In the genomic region with DNA sequence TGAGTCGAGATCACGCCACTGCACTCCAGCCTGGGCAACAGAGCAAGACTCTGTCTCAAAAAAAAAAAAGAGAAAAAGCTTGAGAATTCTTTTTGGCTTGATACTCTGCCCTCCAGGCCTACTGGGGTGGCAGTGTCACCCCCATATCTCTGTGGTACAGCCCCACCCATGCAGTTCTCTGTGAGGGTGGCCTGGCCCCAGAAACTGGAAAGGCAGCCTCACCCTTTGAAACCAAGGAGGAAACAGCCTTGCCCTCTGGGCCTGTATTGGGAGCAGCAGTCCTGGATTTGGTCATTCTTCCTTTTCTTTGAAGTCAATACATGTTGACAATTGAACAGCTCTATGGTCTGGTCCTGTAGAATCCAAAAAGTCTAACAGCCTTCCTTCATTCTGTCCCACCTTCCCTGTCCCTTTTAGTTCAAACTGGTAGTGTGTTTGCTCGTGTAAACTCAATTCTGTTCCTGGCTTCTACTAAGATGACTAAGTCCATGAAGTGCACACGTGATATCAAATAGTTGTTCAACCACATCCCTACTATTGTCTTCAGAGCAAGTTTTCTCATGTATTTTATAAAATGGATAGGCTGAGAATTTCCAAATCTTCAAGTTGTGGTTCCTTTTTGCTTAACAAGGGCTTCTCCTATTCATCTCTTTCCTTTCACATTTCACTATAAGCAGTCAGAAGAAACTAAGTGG, we compare ENCODE assay signal across 23 cellular contexts. TPM values are rescaled to one million over a fixed set of nuclear protein-coding genes. Genes with fewer than 3 reads are reported as not detected.
A peak's percentile ranks its signal among the peaks of the same experiment; 100 is the strongest.
DNase-seq lines count a peak whose midpoint lies in the region; ATAC-seq and TF ChIP-seq lines count a peak whose summit lies in the region.
"Had no signal": no experiment of that assay in that cellular context is flagged by ENCODE, and none has a peak within 500 bp of the region (broad histone marks: within the 10 kb centered on the region; RNA-seq: fewer than 3 reads in every experiment).

No MANE protein-coding gene starts in this region.

- H3K9me3 Mint-ChIP-seq in activated naive CD4-positive, alpha-beta T cell treated with anti-CD3 and anti-CD28 coated beads, Interleukin-2, amount 50 U/mL, for 72 hours = no peaks in the 10 kb centered on the region
- H3K9me3 Mint-ChIP-seq in activated naive CD4-positive, alpha-beta T cell treated with anti-CD3 and anti-CD28 coated beads, Interleukin-2, amount 10 ng/mL, durations not matched to agents 7 days and 5 days = no peaks in the 10 kb centered on the region
- H3K9me3 Mint-ChIP-seq in stimulated activated effector memory CD8-positive, alpha-beta T cell treated with anti-CD3 and anti-CD28 coated beads, Interleukin-12 subunit alpha, Interleukin-12 subunit beta, amount 100 ng/mL, for 72 hours = no peaks in the 10 kb centered on the region
- H3K9me3 Mint-ChIP-seq: stimulated activated naive CD8-positive, alpha-beta T cell treated with anti-CD3 and anti-CD28 coated beads, Interleukin-15, amount 100 ng/mL, for 72 hours; WTC11 had no signal

- H3K4me1 ChIP-seq in RWPE2 (ENCODE audit: insufficient read depth, poor library complexity, severe bottlenecking) (peaks cover 13% of the 10 kb centered on the region), HAP-1 (no peaks in the 10 kb centered on the region)
- H3K4me1 ChIP-seq: body of pancreas, upper lobe of right lung had no signal

- CTCF ChIA-PET in activated naive CD4-positive, alpha-beta T cell treated with anti-CD3 and anti-CD28 coated beads, Interleukin-2, amount 10 ng/mL, durations not matched to agents 7 days and 5 days (lab: Charles Lee) = interaction anchor here (1.2 kb wide), 1 partner anchor 247 kb away, joined by 3 read pairs; no protein-coding TSS in a partner anchor

- no peak overlapping the region for H3K4me3 Mint-ChIP-seq in activated naive CD4-positive, alpha-beta T cell treated with anti-CD3 and anti-CD28 coated beads, Interleukin-2, amount 10 ng/mL, durations not matched to agents 7 days and 5 days
- H3K4me3 Mint-ChIP-seq in stimulated activated effector memory CD8-positive, alpha-beta T cell treated with anti-CD3 and anti-CD28 coated beads, Interleukin-12 subunit alpha, Interleukin-12 subunit beta, amount 100 ng/mL, for 72 hours = no peak overlapping the region
- H3K4me3 Mint-ChIP-seq: stimulated activated naive CD8-positive, alpha-beta T cell treated with anti-CD3 and anti-CD28 coated beads, Interleukin-15, amount 100 ng/mL, for 72 hours; WTC11 had no signal

- H3K9me3 ChIP-seq in RWPE2 (ENCODE audit: severe bottlenecking) = no peaks in the 10 kb centered on the region
- H3K9me3 ChIP-seq in HAP-1 = no peaks in the 10 kb centered on the region
- H3K9me3 ChIP-seq: body of pancreas, upper lobe of right lung had no signal

- peaks cover 62% of the 10 kb centered on the region for H3K36me3 ChIP-seq in RWPE2 (ENCODE audit: low read depth)
- peaks cover 68% of the 10 kb centered on the region for H3K36me3 ChIP-seq in HAP-1 (replicated peaks)

- TF ChIP-seq CTCF in RWPE2 (IDR thresholded peaks at IDR 0.05; ENCODE audit: poor library complexity, severe bottlenecking) = no peak
- TF ChIP-seq CTCF in cardiac fibroblast (IDR thresholded peaks at IDR 0.05; ENCODE audit: low read depth, low read length) = no peak

- H3K4me3 ChIP-seq in RWPE2 (ENCODE audit: severe bottlenecking) (no peak overlapping the region), cardiac fibroblast (replicated peaks in 1 of 2; ENCODE audit: low read depth in 2 of 2, low read length in 2 of 2) (no peak overlapping the region), HAP-1 (no peak overlapping the region)
- H3K4me3 ChIP-seq: body of pancreas, upper lobe of right lung had no signal

- ATAC-seq in activated naive CD4-positive, alpha-beta T cell treated with anti-CD3 and anti-CD28 coated beads, Interleukin-2, amount 50 U/mL, for 72 hours = peak; percentile 18 to 91
- ATAC-seq in RWPE2 (ENCODE audit: low read depth) (peak; percentile 91), HG02973 (IDR thresholded peaks at IDR 0.05; ENCODE audit: unreplicated experiment) (no peak)
- ATAC-seq in stimulated activated effector memory CD8-positive, alpha-beta T cell treated with anti-CD3 and anti-CD28 coated beads, Interleukin-12 subunit alpha, Interleukin-12 subunit beta, amount 100 ng/mL, for 72 hours = peak; percentile 82
- ATAC-seq: body of pancreas; stimulated activated naive CD8-positive, alpha-beta T cell treated with anti-CD3 and anti-CD28 coated beads, Interleukin-15, amount 100 ng/mL, for 72 hours; upper lobe of right lung; WTC11 had no signal

- H3K27ac ChIP-seq in RWPE2 (ENCODE audit: poor library complexity, severe bottlenecking) = peak overlapping the region; percentile 73
- H3K27ac ChIP-seq: body of pancreas, upper lobe of right lung had no signal

- no peak for DNase-seq in activated naive CD4-positive, alpha-beta T cell treated with anti-CD3 and anti-CD28 coated beads, Interleukin-2, amount 50 U/mL, for 72 hours (ENCODE audit: low spot score in 2 of 2)
- DNase-seq in activated naive CD4-positive, alpha-beta T cell treated with anti-CD3 and anti-CD28 coated beads, Interleukin-2, amount 10 ng/mL, durations not matched to agents 7 days and 5 days = no peak
- no peak for DNase-seq in RWPE2 (ENCODE audit: low spot score)
- DNase-seq in cardiac fibroblast (ENCODE audit: low read depth in 2 of 2) = peak; percentile 16 to 52
- DNase-seq in stimulated activated effector memory CD8-positive, alpha-beta T cell treated with anti-CD3 and anti-CD28 coated beads, Interleukin-12 subunit alpha, Interleukin-12 subunit beta, amount 100 ng/mL, for 72 hours (ENCODE audit: low spot score in 2 of 2) = no peak
- no peak for DNase-seq in stimulated activated CD4-positive, alpha-beta T cell treated with anti-CD3 and anti-CD28 coated beads, Interleukin-4, amount 100 ng/mL, for 1 hour
- no peak for DNase-seq in HAP-1 (ENCODE audit: low spot score in 2 of 2)
- DNase-seq: body of pancreas; COR-L47; dermis blood vessel endothelial cell; H7; head of caudate nucleus; KG1; NCI-H1092; NCI-H2029 treated with DMSO at 0.1 percent for 48 hours; NCI-H510A; nucleus accumbens; retina; SHP77 treated with DMSO at 0.1 percent for 48 hours; stimulated activated naive CD8-positive, alpha-beta T cell treated with anti-CD3 and anti-CD28 coated beads, Interleukin-15, amount 100 ng/mL, for 72 hours; upper lobe of right lung had no signal

- in situ Hi-C loops in HAP-1 (cut with MboI; ENCODE audit: low sequenced_read_pairs) = no loop called here

- H3K36me3 Mint-ChIP-seq in activated naive CD4-positive, alpha-beta T cell treated with anti-CD3 and anti-CD28 coated beads, Interleukin-2, amount 50 U/mL, for 72 hours = peaks cover 0 to 7% of the 10 kb centered on the region in 2 donors
- peaks cover 40% of the 10 kb centered on the region for H3K36me3 Mint-ChIP-seq in activated naive CD4-positive, alpha-beta T cell treated with anti-CD3 and anti-CD28 coated beads, Interleukin-2, amount 10 ng/mL, durations not matched to agents 7 days and 5 days
- H3K36me3 Mint-ChIP-seq in stimulated activated effector memory CD8-positive, alpha-beta T cell treated with anti-CD3 and anti-CD28 coated beads, Interleukin-12 subunit alpha, Interleukin-12 subunit beta, amount 100 ng/mL, for 72 hours = peaks cover 53% of the 10 kb centered on the region

- H3K27me3 ChIP-seq in RWPE2 (ENCODE audit: insufficient read depth, poor library complexity, severe bottlenecking) (no peaks in the 10 kb centered on the region), HAP-1 (ENCODE audit: low read depth) (no peaks in the 10 kb centered on the region)
- H3K27me3 ChIP-seq: body of pancreas, upper lobe of right lung had no signal

- H3K27ac Mint-ChIP-seq in activated naive CD4-positive, alpha-beta T cell treated with anti-CD3 and anti-CD28 coated beads, Interleukin-2, amount 50 U/mL, for 72 hours = peak overlapping the region; percentile 2 to 29
- H3K27ac Mint-ChIP-seq in activated naive CD4-positive, alpha-beta T cell treated with anti-CD3 and anti-CD28 coated beads, Interleukin-2, amount 10 ng/mL, durations not matched to agents 7 days and 5 days = no peak overlapping the region
- H3K27ac Mint-ChIP-seq in stimulated activated effector memory CD8-positive, alpha-beta T cell treated with anti-CD3 and anti-CD28 coated beads, Interleukin-12 subunit alpha, Interleukin-12 subunit beta, amount 100 ng/mL, for 72 hours = peak overlapping the region; percentile 6
- H3K27ac Mint-ChIP-seq: WTC11 had no signal

- no peaks in the 10 kb centered on the region for H3K27me3 Mint-ChIP-seq in activated naive CD4-positive, alpha-beta T cell treated with anti-CD3 and anti-CD28 coated beads, Interleukin-2, amount 10 ng/mL, durations not matched to agents 7 days and 5 days
- H3K27me3 Mint-ChIP-seq: stimulated activated naive CD8-positive, alpha-beta T cell treated with anti-CD3 and anti-CD28 coated beads, Interleukin-15, amount 100 ng/mL, for 72 hours had no signal

- peaks cover 8% of the 10 kb centered on the region for H3K4me1 Mint-ChIP-seq in activated naive CD4-positive, alpha-beta T cell treated with anti-CD3 and anti-CD28 coated beads, Interleukin-2, amount 10 ng/mL, durations not matched to agents 7 days and 5 days
- peaks cover 11% of the 10 kb centered on the region for H3K4me1 Mint-ChIP-seq in stimulated activated effector memory CD8-positive, alpha-beta T cell treated with anti-CD3 and anti-CD28 coated beads, Interleukin-12 subunit alpha, Interleukin-12 subunit beta, amount 100 ng/mL, for 72 hours
- H3K4me1 Mint-ChIP-seq: stimulated activated naive CD8-positive, alpha-beta T cell treated with anti-CD3 and anti-CD28 coated beads, Interleukin-15, amount 100 ng/mL, for 72 hours; WTC11 had no signal

RNA-seq across cellular contexts. Expression of a gene that starts 13.2 kb away (rescaled TPM):
- 10 to 100 TPM; 10.5 to 11.4 TPM for total RNA-seq in activated naive CD4-positive, alpha-beta T cell treated with anti-CD3 and anti-CD28 coated beads, Interleukin-2, amount 50 U/mL, for 72 hours

RNA-seq across cellular contexts. Expression of a gene that starts 13.9 kb away (rescaled TPM):
- 100 to 1,000 TPM; 250 to 276 TPM for total RNA-seq in activated naive CD4-positive, alpha-beta T cell treated with anti-CD3 and anti-CD28 coated beads, Interleukin-2, amount 50 U/mL, for 72 hours

Comparison
In these comparisons a context has a peak if more than half of its experiments do, and no peak if none do; other contexts are left out.
1. DNase-seq: peak in cardiac fibroblast (2 of 2); none in activated naive CD4-positive, alpha-beta T cell treated with anti-CD3 and anti-CD28 coated beads, Interleukin-2, amount 50 U/mL, for 72 hours (0 of 2), activated naive CD4-positive, alpha-beta T cell treated with anti-CD3 and anti-CD28 coated beads, Interleukin-2, amount 10 ng/mL, durations not matched to agents 7 days and 5 days (single experiment), RWPE2 (single experiment), stimulated activated effector memory CD8-positive, alpha-beta T cell treated with anti-CD3 and anti-CD28 coated beads, Interleukin-12 subunit alpha, Interleukin-12 subunit beta, amount 100 ng/mL, for 72 hours (0 of 2), stimulated activated CD4-positive, alpha-beta T cell treated with anti-CD3 and anti-CD28 coated beads, Interleukin-4, amount 100 ng/mL, for 1 hour (single experiment) and HAP-1 (0 of 2).